Comparison of ENCODE assay signal across 27 cellular contexts in the genomic region with DNA sequence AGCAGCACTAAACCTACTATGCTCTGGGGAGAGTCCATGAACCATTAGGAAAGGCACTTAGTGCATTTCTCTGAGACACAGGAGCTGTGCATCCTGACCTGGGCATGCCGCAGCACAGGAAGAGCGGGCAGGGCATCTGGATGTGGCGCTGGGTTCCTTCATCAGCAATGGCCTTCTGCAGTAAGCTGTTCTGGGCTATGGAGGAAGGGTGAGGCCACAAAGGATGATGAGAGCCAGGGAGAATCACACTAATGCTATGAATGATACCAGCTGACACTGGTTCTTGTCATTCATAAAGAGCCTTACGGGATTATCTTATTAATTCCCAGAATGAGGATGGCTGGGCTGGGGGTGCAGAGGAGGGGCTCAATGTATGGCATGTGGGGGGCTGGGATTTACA. TPM values are rescaled to one million over a fixed set of nuclear protein-coding genes. Genes with fewer than 3 reads are reported as not detected.
"Had no signal": no experiment of that assay in that cellular context is flagged by ENCODE, and none has a peak within 500 bp of the region (broad histone marks: within the 10 kb centered on the region; RNA-seq: fewer than 3 reads in every experiment).

No MANE protein-coding gene starts in this region.

- H3K27ac ChIP-seq: lower lobe of right lung, prostate gland, right atrium auricular region, skin epidermis, vagina had no signal

- H3K27ac Mint-ChIP-seq: activated CD4-positive, alpha-beta T cell treated with anti-CD3 and anti-CD28 coated beads, Interleukin-2, amount 10 ng/mL, durations not matched to agents 24 days and 14 days; activated CD8-positive, alpha-beta T cell treated with anti-CD3 and anti-CD28 coated beads, Interleukin-2, amount 10 ng/mL, durations not matched to agents 7 days and 5 days; activated naive CD4-positive, alpha-beta T cell treated with anti-CD3 and anti-CD28 coated beads for 36 hours; activated T-cell treated with anti-CD3 and anti-CD28 coated beads, Interleukin-2, amount 50 U/mL, for 24 hours; activated T-helper 2 cell treated with anti-CD3 and anti-CD28 coated beads, Interferon-gamma antibody, Interleukin-2, Interleukin-4, amounts not matched to agents 10 μg/mL and 5 μg/mL and 100 μg/mL, durations not matched to agents 14 hours and 24 hours and 36 hours; dendritic cell treated with granulocyte-macrophage colony-stimulating factor and Interleukin-4, amounts not matched to agents 40 ng/mL and 50 ng/mL, for 4 days; T-cell had no signal

- H3K9me3 ChIP-seq: lower lobe of right lung, prostate gland, right atrium auricular region, vagina had no signal

- H3K4me1 Mint-ChIP-seq: activated CD4-positive, alpha-beta T cell treated with anti-CD3 and anti-CD28 coated beads, Interleukin-2, amount 10 ng/mL, durations not matched to agents 24 days and 14 days had no signal

- H3K36me3 Mint-ChIP-seq: T-cell had no signal

- H3K4me3 ChIP-seq: lower lobe of right lung, prostate gland, right atrium auricular region, skin epidermis, vagina had no signal

- H3K27me3 ChIP-seq: right atrium auricular region, vagina had no signal

- DNase-seq: activated CD4-positive, alpha-beta T cell treated with anti-CD3 and anti-CD28 coated beads, Interleukin-2, amount 10 ng/mL, durations not matched to agents 24 days and 14 days; activated CD8-positive, alpha-beta T cell treated with anti-CD3 and anti-CD28 coated beads, Interleukin-2, amount 10 ng/mL, durations not matched to agents 7 days and 5 days; activated naive CD4-positive, alpha-beta T cell treated with anti-CD3 and anti-CD28 coated beads for 36 hours; activated T-cell treated with anti-CD3 and anti-CD28 coated beads, Interleukin-2, amount 50 U/mL, for 24 hours; anterior cingulate cortex; effector CD8-positive, alpha-beta T cell; foreskin melanocyte; glutamatergic neuron; hypothalamus; left colon; lower lobe of right lung; occipital lobe; stimulated activated CD4-positive, alpha-beta T cell treated with anti-CD3 and anti-CD28 coated beads, Interleukin-15, amount 100 ng/mL, for 24 hours; stimulated activated CD4-positive, alpha-beta T cell treated with anti-CD3 and anti-CD28 coated beads, Interleukin-2, amount 100 ng/mL, for 48 hours; stimulated activated naive CD8-positive, alpha-beta T cell treated with anti-CD3 and anti-CD28 coated beads, Interleukin-15, amount 100 ng/mL, for 72 hours; T-cell; T-helper 9 cell; trophoblast cell had no signal

- ATAC-seq: activated CD8-positive, alpha-beta T cell treated with anti-CD3 and anti-CD28 coated beads, Interleukin-2, amount 10 ng/mL, durations not matched to agents 7 days and 5 days; T-cell had no signal

- H3K9me3 Mint-ChIP-seq: activated CD4-positive, alpha-beta T cell treated with anti-CD3 and anti-CD28 coated beads, Interleukin-2, amount 10 ng/mL, durations not matched to agents 24 days and 14 days; activated naive CD4-positive, alpha-beta T cell treated with anti-CD3 and anti-CD28 coated beads for 36 hours; activated T-cell treated with anti-CD3 and anti-CD28 coated beads, Interleukin-2, amount 50 U/mL, for 24 hours; activated T-helper 2 cell treated with anti-CD3 and anti-CD28 coated beads, Interferon-gamma antibody, Interleukin-2, Interleukin-4, amounts not matched to agents 10 μg/mL and 5 μg/mL and 100 μg/mL, durations not matched to agents 14 hours and 24 hours and 36 hours; dendritic cell treated with granulocyte-macrophage colony-stimulating factor and Interleukin-4, amounts not matched to agents 40 ng/mL and 50 ng/mL, for 4 days; stimulated activated naive CD8-positive, alpha-beta T cell treated with anti-CD3 and anti-CD28 coated beads, Interleukin-15, amount 100 ng/mL, for 72 hours; T-cell had no signal

- H3K27me3 Mint-ChIP-seq: activated CD4-positive, alpha-beta T cell treated with anti-CD3 and anti-CD28 coated beads, Interleukin-2, amount 10 ng/mL, durations not matched to agents 24 days and 14 days; dendritic cell treated with granulocyte-macrophage colony-stimulating factor and Interleukin-4, amounts not matched to agents 40 ng/mL and 50 ng/mL, for 4 days had no signal

- H3K36me3 ChIP-seq: lower lobe of right lung, prostate gland, right atrium auricular region, vagina had no signal

- H3K4me1 ChIP-seq: lower lobe of right lung, prostate gland, right atrium auricular region, vagina had no signal

- H3K4me3 Mint-ChIP-seq: activated CD4-positive, alpha-beta T cell treated with anti-CD3 and anti-CD28 coated beads, Interleukin-2, amount 10 ng/mL, durations not matched to agents 24 days and 14 days; activated CD8-positive, alpha-beta T cell treated with anti-CD3 and anti-CD28 coated beads, Interleukin-2, amount 10 ng/mL, durations not matched to agents 7 days and 5 days; activated naive CD4-positive, alpha-beta T cell treated with anti-CD3 and anti-CD28 coated beads for 36 hours; activated T-cell treated with anti-CD3 and anti-CD28 coated beads, Interleukin-2, amount 50 U/mL, for 24 hours; dendritic cell treated with granulocyte-macrophage colony-stimulating factor and Interleukin-4, amounts not matched to agents 40 ng/mL and 50 ng/mL, for 4 days; stimulated activated naive CD8-positive, alpha-beta T cell treated with anti-CD3 and anti-CD28 coated beads, Interleukin-15, amount 100 ng/mL, for 72 hours; T-cell had no signal

RNA-seq across cellular contexts. Expression of a gene that starts 12.7 kb away (rescaled TPM):
- total RNA-seq: activated CD4-positive, alpha-beta T cell treated with anti-CD3 and anti-CD28 coated beads, Interleukin-2, amount 10 ng/mL, durations not matched to agents 24 days and 14 days; activated CD8-positive, alpha-beta T cell treated with anti-CD3 and anti-CD28 coated beads, Interleukin-2, amount 10 ng/mL, durations not matched to agents 7 days and 5 days; activated naive CD4-positive, alpha-beta T cell treated with anti-CD3 and anti-CD28 coated beads for 36 hours; activated T-helper 2 cell treated with anti-CD3 and anti-CD28 coated beads, Interferon-gamma antibody, Interleukin-2, Interleukin-4, amounts not matched to agents 10 μg/mL and 5 μg/mL and 100 μg/mL, durations not matched to agents 14 hours and 24 hours and 36 hours; cerebellum; left colon; lower lobe of right lung; myocyte; occipital lobe; prostate gland; T-cell; temporal lobe; vagina had no signal
